8 cellular contexts compared by ENCODE assay signal in the genomic region with DNA sequence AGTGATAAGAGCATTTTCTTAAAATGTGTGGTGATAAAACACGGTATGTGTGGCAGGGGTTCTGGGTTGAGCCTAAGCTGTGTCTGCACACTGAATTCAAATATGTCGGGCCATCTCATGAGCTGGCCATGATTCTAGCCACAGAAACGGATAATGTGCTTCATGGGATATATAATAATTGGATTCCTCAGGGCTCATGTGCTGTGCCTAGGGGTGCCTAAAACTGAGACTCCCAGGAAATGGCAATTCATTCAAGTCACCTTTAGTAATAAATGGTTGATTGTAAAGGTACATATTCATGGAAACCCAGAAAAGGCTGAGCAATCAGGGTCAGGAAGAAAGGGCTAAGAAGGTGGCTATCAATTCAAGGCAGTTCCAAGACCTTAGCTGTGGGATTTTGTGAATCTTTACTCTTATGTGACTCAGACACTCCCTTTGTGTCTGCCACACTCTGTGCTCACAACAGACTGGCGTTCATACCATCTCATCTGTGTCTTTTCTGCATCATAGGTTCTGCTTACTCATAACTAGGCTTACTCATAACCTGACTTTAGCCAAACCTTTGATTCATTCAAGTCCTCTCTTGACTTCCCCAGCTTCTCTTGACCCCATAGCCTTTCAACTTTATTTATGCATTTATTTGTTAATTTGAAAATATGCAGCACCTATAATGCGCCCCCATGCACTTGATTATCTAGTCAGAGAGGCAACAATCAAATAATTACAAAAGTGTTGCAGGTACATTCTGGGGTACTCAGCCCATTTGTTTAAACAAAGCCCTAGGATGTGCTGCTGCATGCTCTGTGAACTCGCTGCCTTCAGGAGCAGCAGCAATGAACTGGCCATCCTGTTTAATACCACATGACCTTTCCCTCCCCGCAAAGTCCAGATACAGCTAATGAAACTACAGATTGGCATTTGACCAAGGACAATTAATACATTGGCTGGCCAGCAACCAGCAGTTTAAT. TPM values are rescaled to one million over a fixed set of nuclear protein-coding genes. Genes with fewer than 3 reads are reported as not detected.
A peak's percentile ranks its signal among the peaks of the same experiment; 100 is the strongest.
DNase-seq lines count a peak whose midpoint lies in the region; ATAC-seq, FAIRE-seq and TF ChIP-seq lines count a peak whose summit lies in the region.

No MANE protein-coding gene starts in this region.

- no peaks in the 10 kb centered on the region for H3K36me3 ChIP-seq in K562 (ENCODE audit: control insufficient read depth, insufficient read depth, low read length)
- no peaks in the 10 kb centered on the region for H3K36me3 ChIP-seq in heart left ventricle
- no peaks in the 10 kb centered on the region for H3K36me3 ChIP-seq in MM.1S (replicated peaks; ENCODE audit: insufficient read depth, low read length)

- no peak for TF ChIP-seq RAD21 in K562 (CRISPR knock-in tag; conservative IDR thresholded peaks at IDR 0.05 in 1 of 2, IDR thresholded peaks at IDR 0.05 in 1 of 2)

- H3K4me2 ChIP-seq in K562 (ENCODE audit: insufficient read depth, low read length) (no peak overlapping the region), MM.1S (ENCODE audit: low read depth, low read length) (no peak overlapping the region)

- no TSS peak for BruUV-seq in K562 (replicated peaks; lab: Mats Ljungman, UMichigan)

- ATAC-seq in GM19452 (IDR thresholded peaks at IDR 0.05; ENCODE audit: unreplicated experiment) (peak; percentile 93), HG03354 (IDR thresholded peaks at IDR 0.05; ENCODE audit: poor library complexity, severe bottlenecking, unreplicated experiment) (peak; percentile 97), K562 (peak; percentile 53), heart left ventricle (no peak)
- ATAC-seq in stimulated activated naive CD8-positive, alpha-beta T cell treated with anti-CD3 and anti-CD28 coated beads, Interleukin-15, amount 100 ng/mL, for 72 hours = peak; percentile 97

- in situ Hi-C loops in K562 (cut with MboI) = no loop called here

- CTCF ChIA-PET in K562 (lab: Yijun Ruan, JAX; ENCODE audit: low intra/inter-chr PET ratio) = no interaction called here

- no peak overlapping the region for H3K27ac Mint-ChIP-seq in stimulated activated naive CD8-positive, alpha-beta T cell treated with anti-CD3 and anti-CD28 coated beads, Interleukin-15, amount 100 ng/mL, for 72 hours

- no peaks in the 10 kb centered on the region for H3K9me3 Mint-ChIP-seq in stimulated activated naive CD8-positive, alpha-beta T cell treated with anti-CD3 and anti-CD28 coated beads, Interleukin-15, amount 100 ng/mL, for 72 hours

- no peak overlapping the region for H3K4me3 Mint-ChIP-seq in stimulated activated naive CD8-positive, alpha-beta T cell treated with anti-CD3 and anti-CD28 coated beads, Interleukin-15, amount 100 ng/mL, for 72 hours

- H3K4me1 Mint-ChIP-seq in stimulated activated naive CD8-positive, alpha-beta T cell treated with anti-CD3 and anti-CD28 coated beads, Interleukin-15, amount 100 ng/mL, for 72 hours = peaks cover 18% of the 10 kb centered on the region

- DNase-seq in D341Med (ENCODE audit: low spot score) = peak; percentile 8
- peak in 1 of 4 experiments; percentile 23 for DNase-seq in K562 (ENCODE audit: extremely low read depth in 1 of 4, low spot score in 3 of 4)
- DNase-seq in stimulated activated naive CD8-positive, alpha-beta T cell treated with anti-CD3 and anti-CD28 coated beads, Interleukin-15, amount 100 ng/mL, for 72 hours = peak; percentile 7 to 23
- no peak for DNase-seq in heart left ventricle
- no peak for DNase-seq in MM.1S
- no peak for DNase-seq in anterior cingulate cortex (lab: John Stamatoyannopoulos, UW)

- peak overlapping the region; percentile 51 for H2AFZ ChIP-seq in K562 (ENCODE audit: low read depth, low read length)
- no peak overlapping the region for H2AFZ ChIP-seq in MM.1S (ENCODE audit: low read length)

- H4K20me1 ChIP-seq in K562 (replicated peaks; ENCODE audit: control insufficient read depth, insufficient read depth, low read length) (no peaks in the 10 kb centered on the region), MM.1S (ENCODE audit: insufficient read depth, low read length) (no peaks in the 10 kb centered on the region)

- no peak overlapping the region for H3K27ac ChIP-seq in K562 (ENCODE audit: extremely low read depth, low read depth, low read length)
- no peak overlapping the region for H3K27ac ChIP-seq in heart left ventricle
- H3K27ac ChIP-seq in MM.1S (ENCODE audit: low read length) = no peak overlapping the region

- H3K27me3 ChIP-seq in K562 (ENCODE audit: control insufficient read depth in 2 of 2, insufficient read depth in 2 of 2, low read length in 2 of 2) (no peaks in the 10 kb centered on the region), heart left ventricle (no peaks in the 10 kb centered on the region), MM.1S (replicated peaks; ENCODE audit: insufficient read depth, low read length) (no peaks in the 10 kb centered on the region)

- intact Hi-C loops in K562 (cut with micrococcal nuclease) = no loop called here
- intact Hi-C loops in heart left ventricle (cut with DNase I) = no loop called here

- peak; percentile 19 for FAIRE-seq in K562 (lab: Jason Lieb, UNC)

- TF ChIP-seq CTCF in K562 (IDR thresholded peaks at IDR 0.05 in 2 of 3, conservative IDR thresholded peaks at IDR 0.05 in 1 of 3; ENCODE audit: insufficient read depth in 2 of 3, low read depth in 1 of 3, low read length in 3 of 3) (no peak), heart left ventricle (IDR thresholded peaks at IDR 0.05) (no peak), MM.1S (IDR thresholded peaks at IDR 0.05; ENCODE audit: low read length) (no peak)

- TF ChIP-seq POLR2A in K562 (conservative IDR thresholded peaks at IDR 0.05) = no peak
- TF ChIP-seq POLR2A in heart left ventricle (IDR thresholded peaks at IDR 0.05) = no peak

- no peaks in the 10 kb centered on the region for H3K27me3 Mint-ChIP-seq in stimulated activated naive CD8-positive, alpha-beta T cell treated with anti-CD3 and anti-CD28 coated beads, Interleukin-15, amount 100 ng/mL, for 72 hours

- POLR2A ChIA-PET in K562 (lab: Yijun Ruan, JAX) = interaction anchor here (0.6 to 0.7 kb wide), 2 partner anchors 13 to 18 kb away, joined by 3 read pairs; no protein-coding TSS in a partner anchor

- 35% methylated on average over 7 of the region's 7 CpGs for WGBS in K562 (ENCODE audit: insufficient coverage, low coverage, missing lambda C conversion rate)
- 70 to 83% (median 76%) methylated on average over 7 of the region's 7 CpGs for WGBS in heart left ventricle, 4 donors

- H3K9me3 ChIP-seq in K562 (replicated peaks; ENCODE audit: control insufficient read depth, insufficient read depth, low read depth, low read length) = no peaks in the 10 kb centered on the region
- no peaks in the 10 kb centered on the region for H3K9me3 ChIP-seq in heart left ventricle
- no peaks in the 10 kb centered on the region for H3K9me3 ChIP-seq in MM.1S (replicated peaks; ENCODE audit: insufficient read depth, low read length)

- no peak overlapping the region for H3K4me3 ChIP-seq in K562
- no peak overlapping the region for H3K4me3 ChIP-seq in heart left ventricle
- no peak overlapping the region for H3K4me3 ChIP-seq in MM.1S (ENCODE audit: low read length)

- H3F3A ChIP-seq in MM.1S (ENCODE audit: insufficient read depth, low read length) = peaks cover 9% of the 10 kb centered on the region

- H3K9ac ChIP-seq in K562 (ENCODE audit: insufficient read depth in 1 of 2, low read depth in 2 of 2, low read length in 2 of 2) = no peak overlapping the region
- H3K9ac ChIP-seq in MM.1S (ENCODE audit: low read length) = no peak overlapping the region

- no peaks in the 10 kb centered on the region for H3K79me2 ChIP-seq in K562 (ENCODE audit: control insufficient read depth, insufficient read depth, low read length)
- H3K79me2 ChIP-seq in MM.1S (ENCODE audit: low read length) = no peaks in the 10 kb centered on the region

- H3K4me1 ChIP-seq in K562 (replicated peaks in 1 of 2; ENCODE audit: control insufficient read depth in 2 of 2, insufficient read depth in 2 of 2, low read length in 2 of 2) (peaks cover 0 to 10% of the 10 kb centered on the region in 2 experiments; a peak in 2 of 5 replicates), heart left ventricle (no peaks in the 10 kb centered on the region), MM.1S (ENCODE audit: low read length) (peaks cover 10% of the 10 kb centered on the region)

- TF ChIP-seq EP300 in K562 (IDR thresholded peaks at IDR 0.05; ENCODE audit: low read length) = no peak

- H3K9me2 ChIP-seq in MM.1S (replicated peaks; ENCODE audit: insufficient read depth, low read length) = no peaks in the 10 kb centered on the region

- H3K9me1 ChIP-seq in K562 (ENCODE audit: control insufficient read depth, insufficient read depth, low read length) = no peaks in the 10 kb centered on the region

TF ChIP-seq in K562, 482 proteins besides CTCF, POLR2A, EP300 and RAD21 (continues in another document):
- no peak for TF ChIP-seq TRIM28 (IDR thresholded peaks at IDR 0.05)
- no peak for TF ChIP-seq CREBBP (IDR thresholded peaks at IDR 0.05; ENCODE audit: low read depth, low read length)
- no peak for TF ChIP-seq ZFX (CRISPR knock-in tag; IDR thresholded peaks at IDR 0.05)

RNA-seq across cellular contexts. Expression of a gene that starts 28.4 kb away (rescaled TPM):
- 264 and 586 TPM in 2 replicates for total RNA-seq in K562 (2011; cell fraction: chromatin; rRNA removed; ENCODE audit: low replicate concordance)
- 98.4 and 126 TPM in 2 replicates for total RNA-seq in K562 (2011; cell fraction: nucleolus; rRNA removed)
- total RNA-seq in K562 (2011; cell fraction: nucleoplasm; rRNA removed) = 186 and 199 TPM in 2 replicates
- total RNA-seq in K562 (2014; rRNA removed) (25.1 and 26.9 TPM in 2 replicates), K562 (2014; rRNA removed; fragmentation: Illumina TruSeq; extraction: Trizol) (48.4 and 55.0 TPM in 2 replicates), K562 (2015; rRNA removed; fragmentation: Illumina TruSeq; extraction: Trizol) (42.5 and 45.4 TPM in 2 replicates), K562 (2021) (42.6 and 46.3 TPM in 2 replicates), heart left ventricle (10 to 100 TPM; 23.3 to 59.1 (median 40.2) TPM)
- polyA plus RNA-seq in K562 (2011; rRNA removed) (36.5 and 36.7 TPM in 2 replicates), K562 (2014; fragmentation: Illumina TruSeq; extraction: Trizol) (26.5 and 28.2 TPM in 2 replicates), K562 (2014; fragmentation: Nextera tagmentation; extraction: Ambion mirVana) (1 to 10 TPM; 5.4 to 6.1 TPM), K562 (2014; rRNA removed) (11.0 and 13.5 TPM in 2 replicates), heart left ventricle (1 to 10 TPM; 5.6 to 9.8 TPM)
- 9.9 and 16.5 TPM in 2 replicates for polyA plus RNA-seq in K562 (2011; cell fraction: cytosol; rRNA removed)
- polyA plus RNA-seq in K562 (2011; cell fraction: nucleus; rRNA removed) = 45.0 and 51.7 TPM in 2 replicates
- 10.9 and 13.8 TPM in 2 replicates for polyA plus RNA-seq in K562 (2012)
- 235 and 248 TPM in 2 replicates for polyA minus RNA-seq in K562 (2011; rRNA and poly(A)+ RNA removed)
- 64.0 and 69.1 TPM in 2 replicates for polyA minus RNA-seq in K562 (2011; cell fraction: cytosol; rRNA and poly(A)+ RNA removed)
- polyA minus RNA-seq in K562 (2011; cell fraction: nucleus; rRNA and poly(A)+ RNA removed) = 46.3 and 105 TPM in 2 replicates

Comparison
In these comparisons a context has a peak if more than half of its experiments do, and no peak if none do; other contexts are left out.
1. DNase-seq: peak in D341Med (single experiment) and stimulated activated naive CD8-positive, alpha-beta T cell treated with anti-CD3 and anti-CD28 coated beads, Interleukin-15, amount 100 ng/mL, for 72 hours (2 of 2); none in heart left ventricle (0 of 5), MM.1S (single experiment) and anterior cingulate cortex (0 of 58).
2. ATAC-seq: peak in GM19452 (single experiment), HG03354 (single experiment), K562 (single experiment) and stimulated activated naive CD8-positive, alpha-beta T cell treated with anti-CD3 and anti-CD28 coated beads, Interleukin-15, amount 100 ng/mL, for 72 hours (single experiment); none in heart left ventricle (0 of 4).